ENCODE assay signal across 7 cellular contexts in the genomic region with DNA sequence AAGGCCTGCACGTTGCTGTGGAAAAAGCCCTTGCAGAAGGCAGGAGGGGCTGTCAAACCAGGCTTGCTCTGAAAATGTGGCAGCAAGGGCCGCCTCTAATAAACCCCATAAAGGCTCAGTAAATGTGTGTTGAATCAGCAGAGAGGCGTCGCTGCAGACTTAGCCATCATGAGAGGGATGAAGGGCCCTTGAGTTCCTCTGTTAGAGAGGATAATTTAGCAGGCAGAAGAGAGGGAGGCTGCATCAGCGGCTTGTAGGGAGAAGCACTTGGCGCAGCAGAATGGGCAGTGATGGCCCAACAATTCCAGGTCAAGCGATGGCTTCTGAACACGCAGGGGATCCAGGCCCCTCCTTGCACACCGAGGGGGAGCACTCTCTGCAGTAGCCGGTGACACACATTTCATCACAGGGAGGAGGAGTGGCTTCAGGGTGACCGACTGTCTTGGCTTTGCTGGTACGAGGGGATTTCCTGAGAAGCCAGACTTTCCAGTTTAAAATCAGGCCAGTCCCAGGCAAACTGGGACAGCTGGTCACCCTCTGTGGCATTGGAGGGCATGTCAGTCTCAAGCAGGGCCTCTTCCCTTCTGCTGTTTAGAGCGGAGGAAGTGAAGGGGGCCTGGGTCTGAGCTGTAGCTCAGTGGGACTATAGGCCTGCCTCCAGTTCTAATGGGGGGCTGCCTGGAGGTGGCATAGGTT.
DNase-seq lines count a peak whose midpoint lies in the region; ATAC-seq and TF ChIP-seq lines count a peak whose summit lies in the region.
"Not testable (repeated sequence)": the region's sequence is repeated elsewhere in the genome, so short reads cannot be mapped to it uniquely, and the experiment has no call there.

No MANE protein-coding gene starts in this region.

- not testable (repeated sequence) for TF ChIP-seq CTCF in lung (IDR thresholded peaks at IDR 0.05; ENCODE audit: control extremely low read depth, extremely low read depth); spleen (IDR thresholded peaks at IDR 0.05 in 8 of 11, conservative IDR thresholded peaks at IDR 0.05 in 3 of 11)

- TF ChIP-seq POLR2A in spleen (IDR thresholded peaks at IDR 0.05) = not testable (repeated sequence)

- not testable (repeated sequence) for H3K9me3 ChIP-seq in SJSA1 (replicated peaks); lung (ENCODE audit: control insufficient read depth in 2 of 2, insufficient read depth in 1 of 2, low read length in 1 of 2); spleen

- H3K4me1 ChIP-seq in SJSA1 (replicated peaks) = peaks cover 28% of the 10 kb centered on the region
- not testable (repeated sequence) for H3K4me1 ChIP-seq in lung (ENCODE audit: control insufficient read depth in 2 of 2, insufficient read depth in 2 of 2, low read length in 2 of 2); spleen

- H3K27me3 ChIP-seq in SJSA1 (replicated peaks); lung (ENCODE audit: control insufficient read depth, insufficient read depth); spleen (replicated peaks in 1 of 7): not testable (repeated sequence)

- intact Hi-C loops in spleen (cut with DNase I; ENCODE audit: low total_unique reads) = not testable (repeated sequence)

- H3K27ac ChIP-seq in SJSA1; lung (ENCODE audit: low read depth in 1 of 2, low read length in 1 of 2); spleen: not testable (repeated sequence)

- ATAC-seq in lung (ENCODE audit: insufficient read depth, low FRiP score) = peak; percentile 24

- DNase-seq in ELF-1 (ENCODE audit: low read depth, low spot score) (peak; percentile 32), NCI-H1417 (lab: John Stamatoyannopoulos, UW) (peak; percentile 50 to 90 (median 82)), NCI-H2107 treated with DMSO at 0.1 percent for 48 hours (lab: John Stamatoyannopoulos, UW; ENCODE audit: unreplicated experiment) (peak; percentile 70), NCI-H524 (lab: John Stamatoyannopoulos, UW) (peak; percentile 77 to 82), SJSA1 (ENCODE audit: low read depth in 1 of 2, low spot score in 2 of 2) (peak; percentile 54 to 57), spleen (peak; percentile 33)
- DNase-seq in lung (ENCODE audit: low spot score) = not testable (repeated sequence)

- WGBS in lung, 2 donors = 69 to 78% methylated on average over 4 to 12 of the region's 13 CpGs
- WGBS in spleen, 5 donors = 73 to 94% (median 77%) methylated on average over 9 to 12 of the region's 13 CpGs

- H3K36me3 ChIP-seq in SJSA1; lung (ENCODE audit: control insufficient read depth in 2 of 2, insufficient read depth in 2 of 2, low read length in 2 of 2); spleen: not testable (repeated sequence)

- H3K4me3 ChIP-seq in SJSA1, lung, spleen: not testable (repeated sequence)
